Comparison of ENCODE assay signal across 8 cellular contexts in genomic region chr2:43611987-43612894, GRCh38. TPM values are rescaled to one million over a fixed set of nuclear protein-coding genes. Genes with fewer than 3 reads are reported as not detected.
DNase-seq lines count a peak whose midpoint lies in the region; ATAC-seq, FAIRE-seq and TF ChIP-seq lines count a peak whose summit lies in the region.

No MANE protein-coding gene starts in this region.

- DNase-seq in D721Med (ENCODE audit: insufficient read length, low spot score) (no peak), H4 (ENCODE audit: low spot score) (peak; percentile 73), NCI-H1417 treated with DMSO at 0.1 percent for 48 hours (lab: John Stamatoyannopoulos, UW) (peak; percentile 66), T-helper 22 cell (ENCODE audit: low read depth) (peak; percentile 30), amygdala (lab: John Stamatoyannopoulos, UW) (peak in 45 of 56 donors; percentile 1 to 89 (median 24)), hippocampal formation (lab: John Stamatoyannopoulos, UW) (peak; percentile 43 to 74)
- DNase-seq in stimulated activated CD4-positive, alpha-beta T cell treated with anti-CD3 and anti-CD28 coated beads, Interleukin-12 subunit alpha, Interleukin-12 subunit beta, amount 100 ng/mL, for 4 hours, result peak; percentile 62

- ATAC-seq in GM18870 (IDR thresholded peaks at IDR 0.05; ENCODE audit: unreplicated experiment), result no peak

- peak; percentile 82 for TF ChIP-seq CTCF in D721Med (IDR thresholded peaks at IDR 0.05; ENCODE audit: insufficient read depth, missing control alignments)

- FAIRE-seq in D721Med (lab: Jason Lieb, UNC), result peak; percentile 29

RNA-seq across cellular contexts. Expression of gene THADA, which starts 16.4 kb away (rescaled TPM):
- total RNA-seq in H4 (2014; rRNA removed; shearing (Covaris generic)), result 10.9 and 13.5 TPM in 2 replicates

RNA-seq across cellular contexts. Expression of gene PLEKHH2, which starts 24.8 kb away (rescaled TPM):
- total RNA-seq in H4 (2014; rRNA removed; shearing (Covaris generic)), result 0.70 and 0.75 TPM in 2 replicates
